7 cellular contexts compared by ENCODE assay signal in the genomic region with DNA sequence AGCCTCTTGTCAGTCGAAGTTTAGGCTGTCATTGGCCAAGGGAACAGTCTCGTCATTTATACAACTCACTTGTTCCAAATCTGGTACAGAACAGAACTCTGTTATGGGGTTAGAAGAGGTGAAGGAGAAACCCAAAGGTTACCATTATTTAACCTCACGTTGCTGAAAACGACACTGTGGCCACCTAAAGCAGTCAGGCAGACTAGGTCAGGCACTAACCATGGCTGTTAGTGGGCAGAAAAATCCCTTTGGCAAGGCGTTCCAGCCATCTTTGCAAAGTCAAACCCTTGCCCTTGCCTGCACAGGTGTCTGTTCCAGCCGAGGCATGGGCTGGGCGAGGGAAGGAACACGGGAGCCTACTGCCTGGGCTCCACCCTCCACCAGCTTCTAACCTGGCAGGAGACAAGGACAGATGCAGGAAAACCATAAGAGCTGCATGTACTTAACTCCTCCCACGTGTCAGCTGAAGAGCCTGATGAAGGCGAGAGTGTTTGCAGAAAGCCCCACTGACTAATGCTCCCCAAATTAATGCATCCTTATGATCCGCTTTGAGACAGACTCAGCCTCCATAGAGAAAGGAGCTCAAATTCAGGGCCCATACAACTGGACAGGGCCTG. TPM values are rescaled to one million over a fixed set of nuclear protein-coding genes. Genes with fewer than 3 reads are reported as not detected.
A peak's percentile ranks its signal among the peaks of the same experiment; 100 is the strongest.
DNase-seq lines count a peak whose midpoint lies in the region; ATAC-seq, FAIRE-seq and TF ChIP-seq lines count a peak whose summit lies in the region.
"Not testable (repeated sequence)": the region's sequence is repeated elsewhere in the genome, so short reads cannot be mapped to it uniquely, and the experiment has no call there.

No MANE protein-coding gene starts in this region.

- H2BK12ac ChIP-seq in neuronal stem cell (ENCODE audit: low read length): peak overlapping the region; percentile 41

- not testable (repeated sequence) for H2BK15ac ChIP-seq in neuronal stem cell (ENCODE audit: low read length)

- not testable (repeated sequence) for H3K36me3 ChIP-seq in K562 (ENCODE audit: control insufficient read depth, insufficient read depth, low read length); hepatocyte (replicated peaks; ENCODE audit: insufficient read depth, low read depth); neuronal stem cell (replicated peaks in 1 of 2; ENCODE audit: control insufficient read depth in 2 of 2, insufficient read depth in 2 of 2, low read length in 2 of 2)

- not testable (repeated sequence) for H3K23ac ChIP-seq in neuronal stem cell (ENCODE audit: low read depth, low read length, poor library complexity)

- not testable (repeated sequence) for H3K9me3 Mint-ChIP-seq in activated T-cell treated with anti-CD3 and anti-CD28 coated beads, Interleukin-2, amount 50 U/mL, for 72 hours; stimulated activated memory B cell treated with anti-CD40 and anti-IgM and Interleukin-4, amounts not matched to agents 10 μg/mL and 1 μg/mL and 100 μg/mL, for 72 hours

- not testable (repeated sequence) for H3K27ac ChIP-seq in K562 (ENCODE audit: extremely low read depth, low read depth, low read length); neuronal stem cell (replicated peaks; ENCODE audit: low read length)
- H3K27ac ChIP-seq in hepatocyte: peak overlapping the region; percentile 81

- H3K18ac ChIP-seq in neuronal stem cell (ENCODE audit: low read length): not testable (repeated sequence)

- not testable (repeated sequence) for H3K27me3 Mint-ChIP-seq in activated T-cell treated with anti-CD3 and anti-CD28 coated beads, Interleukin-2, amount 50 U/mL, for 72 hours (ENCODE audit: low read depth); stimulated activated memory B cell treated with anti-CD40 and anti-IgM and Interleukin-4, amounts not matched to agents 10 μg/mL and 1 μg/mL and 100 μg/mL, for 72 hours

- TF ChIP-seq CTCF in K562 (IDR thresholded peaks at IDR 0.05 in 2 of 3, conservative IDR thresholded peaks at IDR 0.05 in 1 of 3; ENCODE audit: insufficient read depth in 2 of 3, low read depth in 1 of 3, low read length in 3 of 3); hepatocyte (IDR thresholded peaks at IDR 0.05; ENCODE audit: poor library complexity): not testable (repeated sequence)

- ATAC-seq in activated CD4-positive, CD25-positive, alpha-beta regulatory T cell treated with anti-CD3 and anti-CD28 coated beads, Interleukin-2, amount 50 U/mL, for 24 hours: peak; percentile 19 to 47
- ATAC-seq in activated T-cell treated with anti-CD3 and anti-CD28 coated beads, Interleukin-2, amount 50 U/mL, for 72 hours (replicated peaks in 1 of 2): peak; percentile 25 to 53
- ATAC-seq in K562; stimulated activated memory B cell treated with anti-CD40 and anti-IgM and Interleukin-4, amounts not matched to agents 10 μg/mL and 1 μg/mL and 100 μg/mL, for 72 hours: not testable (repeated sequence)

- not testable (repeated sequence) for TF ChIP-seq EP300 in K562 (IDR thresholded peaks at IDR 0.05; ENCODE audit: low read length)

- CTCF ChIA-PET in K562 (lab: Yijun Ruan, JAX; ENCODE audit: low intra/inter-chr PET ratio): not testable (repeated sequence)

- H3K79me2 ChIP-seq in K562 (ENCODE audit: control insufficient read depth, insufficient read depth, low read length); hepatocyte: not testable (repeated sequence)

- not testable (repeated sequence) for H3K4me3 Mint-ChIP-seq in activated T-cell treated with anti-CD3 and anti-CD28 coated beads, Interleukin-2, amount 50 U/mL, for 72 hours; stimulated activated memory B cell treated with anti-CD40 and anti-IgM and Interleukin-4, amounts not matched to agents 10 μg/mL and 1 μg/mL and 100 μg/mL, for 72 hours

- H3K4me3 ChIP-seq in K562; hepatocyte; neuronal stem cell (ENCODE audit: low read length in 2 of 2): not testable (repeated sequence)

- not testable (repeated sequence) for H3K27ac Mint-ChIP-seq in activated T-cell treated with anti-CD3 and anti-CD28 coated beads, Interleukin-2, amount 50 U/mL, for 72 hours
- peak overlapping the region; percentile 63 for H3K27ac Mint-ChIP-seq in stimulated activated memory B cell treated with anti-CD40 and anti-IgM and Interleukin-4, amounts not matched to agents 10 μg/mL and 1 μg/mL and 100 μg/mL, for 72 hours

- peak; percentile 16 for DNase-seq in NCI-H510A treated with DMSO at 0.1 percent for 48 hours (lab: John Stamatoyannopoulos, UW)
- DNase-seq in activated T-cell treated with anti-CD3 and anti-CD28 coated beads, Interleukin-2, amount 50 U/mL, for 72 hours; K562 (ENCODE audit: extremely low read depth in 1 of 4, low spot score in 3 of 4); hepatocyte (ENCODE audit: low spot score); neuronal stem cell (ENCODE audit: low spot score): not testable (repeated sequence)

- 37% methylated on average over 11 of the region's 11 CpGs for WGBS in K562 (ENCODE audit: insufficient coverage, low coverage, missing lambda C conversion rate)
- 84% methylated on average over 11 of the region's 11 CpGs for WGBS in hepatocyte (ENCODE audit: low lambda C conversion rate, missing lambda C conversion rate)
- no CpG with 5 or more reads among the region's 11 CpGs for WGBS in neuronal stem cell (ENCODE audit: extremely low coverage in 2 of 2, insufficient read length in 2 of 2, insufficient replicate concordance in 1 of 2), 2 donors

- H3K79me1 ChIP-seq in neuronal stem cell (ENCODE audit: low read depth, low read length): not testable (repeated sequence)

- intact Hi-C loops in K562 (cut with micrococcal nuclease): loop anchor here (10.0 kb wide), 1 partner anchor 464 kb away; no protein-coding TSS in a partner anchor

- H3K4me2 ChIP-seq in K562 (ENCODE audit: insufficient read depth, low read length); hepatocyte; neuronal stem cell (ENCODE audit: insufficient read depth, low read length, poor library complexity, severe bottlenecking): not testable (repeated sequence)

- BruUV-seq in K562 (replicated peaks; lab: Mats Ljungman, UMichigan): not testable (repeated sequence)

- not testable (repeated sequence) for H3K4ac ChIP-seq in neuronal stem cell (ENCODE audit: low read length)

- not testable (repeated sequence) for H4K91ac ChIP-seq in neuronal stem cell (ENCODE audit: low read depth, low read length, poor library complexity)

- not testable (repeated sequence) for TF ChIP-seq POLR2A in K562 (conservative IDR thresholded peaks at IDR 0.05)

- H3K4me1 ChIP-seq in K562 (replicated peaks in 1 of 2; ENCODE audit: control insufficient read depth in 2 of 2, insufficient read depth in 2 of 2, low read length in 2 of 2); hepatocyte (ENCODE audit: insufficient read depth); neuronal stem cell (ENCODE audit: control insufficient read depth in 2 of 2, insufficient read depth in 1 of 2, low read depth in 1 of 2, low read length in 2 of 2): not testable (repeated sequence)

- not testable (repeated sequence) for TF ChIP-seq RAD21 in K562 (CRISPR knock-in tag; conservative IDR thresholded peaks at IDR 0.05 in 1 of 2, IDR thresholded peaks at IDR 0.05 in 1 of 2)

- not testable (repeated sequence) for H2BK120ac ChIP-seq in neuronal stem cell (ENCODE audit: low read depth, low read length)

- H3K4me1 Mint-ChIP-seq in activated T-cell treated with anti-CD3 and anti-CD28 coated beads, Interleukin-2, amount 50 U/mL, for 72 hours (ENCODE audit: low read depth): peaks cover 37% of the 10 kb centered on the region
- peaks cover 45% of the 10 kb centered on the region for H3K4me1 Mint-ChIP-seq in stimulated activated memory B cell treated with anti-CD40 and anti-IgM and Interleukin-4, amounts not matched to agents 10 μg/mL and 1 μg/mL and 100 μg/mL, for 72 hours

- POLR2A ChIA-PET in K562 (lab: Yijun Ruan, JAX): not testable (repeated sequence)

- not testable (repeated sequence) for H4K20me1 ChIP-seq in K562 (replicated peaks; ENCODE audit: control insufficient read depth, insufficient read depth, low read length); hepatocyte (ENCODE audit: insufficient read depth, poor library complexity, severe bottlenecking)

- H3K9ac ChIP-seq in K562 (ENCODE audit: insufficient read depth in 1 of 2, low read depth in 2 of 2, low read length in 2 of 2); neuronal stem cell (ENCODE audit: low read depth, low read length, poor library complexity): not testable (repeated sequence)

- in situ Hi-C loops in K562 (cut with MboI): not testable (repeated sequence)

- H3K14ac ChIP-seq in neuronal stem cell (ENCODE audit: low read length): not testable (repeated sequence)

- not testable (repeated sequence) for H3K36me3 Mint-ChIP-seq in activated T-cell treated with anti-CD3 and anti-CD28 coated beads, Interleukin-2, amount 50 U/mL, for 72 hours (ENCODE audit: insufficient read depth in 2 of 2)
- H3K36me3 Mint-ChIP-seq in stimulated activated memory B cell treated with anti-CD40 and anti-IgM and Interleukin-4, amounts not matched to agents 10 μg/mL and 1 μg/mL and 100 μg/mL, for 72 hours: peaks cover 14% of the 10 kb centered on the region

- not testable (repeated sequence) for H4K8ac ChIP-seq in neuronal stem cell (ENCODE audit: low read depth, low read length)

- H3K9me2 ChIP-seq in hepatocyte (replicated peaks; ENCODE audit: insufficient read depth): not testable (repeated sequence)

- H2AFZ ChIP-seq in K562 (ENCODE audit: low read depth, low read length); hepatocyte; neuronal stem cell (ENCODE audit: low read length): not testable (repeated sequence)

- H2BK5ac ChIP-seq in neuronal stem cell (ENCODE audit: low read length): not testable (repeated sequence)

- H3K9me1 ChIP-seq in K562 (ENCODE audit: control insufficient read depth, insufficient read depth, low read length): not testable (repeated sequence)

- not testable (repeated sequence) for H3K27me3 ChIP-seq in K562 (ENCODE audit: control insufficient read depth in 2 of 2, insufficient read depth in 2 of 2, low read length in 2 of 2); hepatocyte; neuronal stem cell (ENCODE audit: control insufficient read depth in 3 of 3, insufficient read depth in 3 of 3, low read depth in 1 of 3, low read length in 3 of 3)

- peak; percentile 29 for FAIRE-seq in K562 (lab: Jason Lieb, UNC)

- not testable (repeated sequence) for H3K9me3 ChIP-seq in K562 (replicated peaks; ENCODE audit: control insufficient read depth, insufficient read depth, low read depth, low read length); hepatocyte (ENCODE audit: low read depth); neuronal stem cell (replicated peaks in 1 of 2; ENCODE audit: control insufficient read depth in 2 of 2, insufficient read depth in 1 of 2, low read depth in 1 of 2, low read length in 2 of 2)

- not testable (repeated sequence) for H2AK5ac ChIP-seq in neuronal stem cell (ENCODE audit: low read depth, low read length)

RNA-seq across cellular contexts. Expression of a gene that starts 27.7 kb away (rescaled TPM):
- total RNA-seq in activated T-cell treated with anti-CD3 and anti-CD28 coated beads, Interleukin-2, amount 50 U/mL, for 72 hours: 10 to 100 TPM; 15.4 to 32.7 TPM
- total RNA-seq in K562 (2011; cell fraction: chromatin; rRNA removed; ENCODE audit: low replicate concordance): 43.8 and 80.5 TPM in 2 replicates
- total RNA-seq in K562 (2011; cell fraction: nucleolus; rRNA removed): 32.9 and 38.5 TPM in 2 replicates
- 55.1 and 71.8 TPM in 2 replicates for total RNA-seq in K562 (2011; cell fraction: nucleoplasm; rRNA removed)
- total RNA-seq in K562 (2014; rRNA removed): 18.1 and 20.6 TPM in 2 replicates
- 38.9 and 44.3 TPM in 2 replicates for total RNA-seq in K562 (2014; rRNA removed; fragmentation: Illumina TruSeq; extraction: Trizol)
- 32.6 and 37.4 TPM in 2 replicates for total RNA-seq in K562 (2015; rRNA removed; fragmentation: Illumina TruSeq; extraction: Trizol)
- 22.6 and 23.1 TPM in 2 replicates for total RNA-seq in K562 (2021)
- polyA plus RNA-seq in K562 (2011; rRNA removed): 63.1 and 113 TPM in 2 replicates
- 26.9 and 29.8 TPM in 2 replicates for polyA plus RNA-seq in K562 (2011; cell fraction: cytosol; rRNA removed)
- 35.4 and 45.0 TPM in 2 replicates for polyA plus RNA-seq in K562 (2011; cell fraction: nucleus; rRNA removed)
- 27.1 and 33.9 TPM in 2 replicates for polyA plus RNA-seq in K562 (2012)
- 49.0 and 53.2 TPM in 2 replicates for polyA plus RNA-seq in K562 (2014; fragmentation: Illumina TruSeq; extraction: Trizol)
- 10 to 100 TPM; 24.6 to 33.0 TPM for polyA plus RNA-seq in K562 (2014; fragmentation: Nextera tagmentation; extraction: Ambion mirVana)
- polyA plus RNA-seq in K562 (2014; rRNA removed): 40.9 and 45.0 TPM in 2 replicates
- 43.3 and 57.6 TPM in 2 replicates for polyA minus RNA-seq in K562 (2011; rRNA and poly(A)+ RNA removed)
- polyA minus RNA-seq in K562 (2011; cell fraction: cytosol; rRNA and poly(A)+ RNA removed): 11.0 and 23.7 TPM in 2 replicates
- polyA minus RNA-seq in K562 (2011; cell fraction: nucleus; rRNA and poly(A)+ RNA removed): 27.6 and 28.0 TPM in 2 replicates
- 14.4 and 16.0 TPM in 2 replicates for total RNA-seq in hepatocyte
- polyA plus RNA-seq in hepatocyte: 23.3 and 26.9 TPM in 2 replicates
- polyA plus RNA-seq in neuronal stem cell (2013, experiment 1 of 2): 5.0 TPM
- polyA plus RNA-seq in neuronal stem cell (2013, experiment 2 of 2): 4.9 TPM
